Comparison of ENCODE assay signal across 8 cellular contexts in genomic region chr3:121545049-121545563, GRCh38. TPM values are rescaled to one million over a fixed set of nuclear protein-coding genes. Genes with fewer than 3 reads are reported as not detected.
DNase-seq lines count a peak whose midpoint lies in the region; ATAC-seq and TF ChIP-seq lines count a peak whose summit lies in the region.

No MANE protein-coding gene starts in this region.

- no peak for ATAC-seq in GM19351 (IDR thresholded peaks at IDR 0.05; ENCODE audit: unreplicated experiment)

- DNase-seq in activated naive CD4-positive, alpha-beta T cell treated with anti-CD3 and anti-CD28 coated beads for 36 hours, result peak; percentile 8
- no peak for DNase-seq in activated naive CD4-positive, alpha-beta T cell treated with anti-CD3 and anti-CD28 coated beads, Interleukin-2, amount 50 U/mL, for 16 hours
- no peak for DNase-seq in LNCaP clone FGC (ENCODE audit: low read depth)
- DNase-seq in mammary epithelial cell, result no peak
- no peak for DNase-seq in D341Med (ENCODE audit: low spot score)
- no peak for DNase-seq in posterior vena cava (ENCODE audit: low spot score)

- peak overlapping the region; percentile 66 for H3K27ac ChIP-seq in mammary epithelial cell (ENCODE audit: insufficient read depth, low read depth, low read length)

- no peaks in the 10 kb centered on the region for H3K4me1 Mint-ChIP-seq in activated naive CD4-positive, alpha-beta T cell treated with anti-CD3 and anti-CD28 coated beads for 36 hours (ENCODE audit: low read depth)

- peaks cover 16% of the 10 kb centered on the region for H3K4me1 ChIP-seq in mammary epithelial cell (ENCODE audit: insufficient read depth, low read length)
- peaks cover 30% of the 10 kb centered on the region for H3K4me1 ChIP-seq in mononuclear cell (ENCODE audit: insufficient read depth, low read length)

- peaks cover 2% of the 10 kb centered on the region for H3K36me3 ChIP-seq in mammary epithelial cell (ENCODE audit: insufficient read depth, low read length)

- no peak for TF ChIP-seq CTCF in LNCaP clone FGC (IDR thresholded peaks at IDR 0.05; ENCODE audit: control insufficient read depth, extremely low read depth, insufficient read depth)
- no peak for TF ChIP-seq CTCF in mammary epithelial cell (conservative IDR thresholded peaks at IDR 0.05 in 1 of 2, IDR thresholded peaks at IDR 0.05 in 1 of 2; ENCODE audit: extremely low read depth in 1 of 2, insufficient read depth in 1 of 2, low read depth in 1 of 2, low read length in 2 of 2)

- peak overlapping the region; percentile 94 for H3K4me2 ChIP-seq in mammary epithelial cell (ENCODE audit: insufficient read depth, low read depth, low read length)

- peak overlapping the region; percentile 98 for H2AFZ ChIP-seq in mammary epithelial cell (ENCODE audit: low read depth, low read length)

- H3K4me3 ChIP-seq in LNCaP clone FGC (ENCODE audit: low read depth, low read length) (peak overlapping the region; percentile 83), mammary epithelial cell (replicated peaks in 1 of 3; ENCODE audit: insufficient read depth in 1 of 3, low read depth in 2 of 3, low read length in 3 of 3) (peak overlapping the region; percentile 69 to 86 (median 71)), mononuclear cell (ENCODE audit: low read length) (peak overlapping the region; percentile 57)

- no peaks in the 10 kb centered on the region for H3K9me3 Mint-ChIP-seq in activated naive CD4-positive, alpha-beta T cell treated with anti-CD3 and anti-CD28 coated beads for 36 hours

- in situ Hi-C loops in mammary epithelial cell (cut with MboI; ENCODE audit: low sequenced_read_pairs in 2 of 2), result no loop called here

- peak overlapping the region; percentile 80 for H3K9ac ChIP-seq in mammary epithelial cell (ENCODE audit: insufficient read depth, low read length)

- dilution Hi-C loops in mammary epithelial cell (cut with HindIII; ENCODE audit: low sequenced_read_pairs), result no loop called here

- H3K79me2 ChIP-seq in mammary epithelial cell (ENCODE audit: insufficient read depth, low read length), result peaks cover 43% of the 10 kb centered on the region

- BruUV-seq in mammary epithelial cell (replicated peaks; lab: Mats Ljungman, UMichigan), result no TSS peak

- H3K4me3 Mint-ChIP-seq in activated naive CD4-positive, alpha-beta T cell treated with anti-CD3 and anti-CD28 coated beads for 36 hours, result peak overlapping the region; percentile 95

- H3K27me3 ChIP-seq in mammary epithelial cell (ENCODE audit: insufficient read depth, low read length), result no peaks in the 10 kb centered on the region
- H3K27me3 ChIP-seq in mononuclear cell (ENCODE audit: insufficient read depth, low read length), result no peaks in the 10 kb centered on the region

- peaks cover 27% of the 10 kb centered on the region for H3K36me3 Mint-ChIP-seq in activated naive CD4-positive, alpha-beta T cell treated with anti-CD3 and anti-CD28 coated beads for 36 hours (ENCODE audit: low read depth)

- peak overlapping the region; percentile 68 for H3K27ac Mint-ChIP-seq in activated naive CD4-positive, alpha-beta T cell treated with anti-CD3 and anti-CD28 coated beads for 36 hours

- intact Hi-C loops in activated naive CD4-positive, alpha-beta T cell treated with anti-CD3 and anti-CD28 coated beads for 36 hours (cut with micrococcal nuclease), result loop anchor here (5.0 to 10.0 kb wide), 3 partner anchors 307 to 1250 kb away; partner anchors contain the start of genes HSPBAP1 and SLC49A4
- intact Hi-C loops in mammary epithelial cell (cut with micrococcal nuclease) (loop anchor here (5.0 kb wide), 4 partner anchors 432 to 1942 kb away; no protein-coding TSS in a partner anchor), posterior vena cava (cut with DNase I) (no loop called here)

- CTCF ChIA-PET in activated naive CD4-positive, alpha-beta T cell treated with anti-CD3 and anti-CD28 coated beads for 36 hours (lab: Charles Lee), result interaction anchor here (0.6 to 3.1 kb wide), 4 partner anchors 15 to 714 kb away, joined by 3 to 16 read pairs (median 8); no protein-coding TSS in a partner anchor
- CTCF ChIA-PET in mammary epithelial cell (lab: Charles Lee; ENCODE audit: low non-redundant PET), result interaction anchor here (0.9 kb wide), 1 partner anchor 761 kb away, joined by 5 read pairs; no protein-coding TSS in a partner anchor

- H4K20me1 ChIP-seq in mammary epithelial cell (ENCODE audit: insufficient read depth, low read length), result no peaks in the 10 kb centered on the region

- H3K9me3 ChIP-seq in mammary epithelial cell (replicated peaks; ENCODE audit: insufficient read depth, low read length), result no peaks in the 10 kb centered on the region
- H3K9me3 ChIP-seq in mononuclear cell (ENCODE audit: low read depth, low read length), result no peaks in the 10 kb centered on the region

- 2% methylated on average over 18 of the region's 18 CpGs for WGBS in mammary epithelial cell (ENCODE audit: low coverage, missing lambda C conversion rate)

- no peaks in the 10 kb centered on the region for H3K27me3 Mint-ChIP-seq in activated naive CD4-positive, alpha-beta T cell treated with anti-CD3 and anti-CD28 coated beads for 36 hours (ENCODE audit: low read depth)

RNA-seq across cellular contexts. Expression of gene POLQ, which starts 0.7 kb away (rescaled TPM):
- 10 to 100 TPM; 20.1 to 20.8 TPM for total RNA-seq in activated naive CD4-positive, alpha-beta T cell treated with anti-CD3 and anti-CD28 coated beads for 36 hours
- total RNA-seq in mammary epithelial cell (1 to 10 TPM; 1.0 to 8.4 TPM), mononuclear cell (0.42 TPM), posterior vena cava (under 1 TPM; 0.23 to 0.48 TPM)
- 3.6 TPM for polyA plus RNA-seq in mammary epithelial cell
- 22.2 TPM for polyA minus RNA-seq in mammary epithelial cell

RNA-seq across cellular contexts. Expression of gene ARGFX, which starts 22.6 kb away (rescaled TPM):
- total RNA-seq in activated naive CD4-positive, alpha-beta T cell treated with anti-CD3 and anti-CD28 coated beads for 36 hours, result not detected
- total RNA-seq in mammary epithelial cell (not detected), mononuclear cell (not detected), posterior vena cava (not detected)
- polyA plus RNA-seq in mammary epithelial cell, result not detected
- polyA minus RNA-seq in mammary epithelial cell, result not detected

RNA-seq across cellular contexts. Expression of gene FBXO40, which starts 48.1 kb away (rescaled TPM):
- total RNA-seq in activated naive CD4-positive, alpha-beta T cell treated with anti-CD3 and anti-CD28 coated beads for 36 hours, result not detected
- total RNA-seq in mammary epithelial cell (not detected), mononuclear cell (under 0.01 TPM), posterior vena cava (1 to 10 TPM in 1 of 2 donors, under 1 TPM in 1; 0.83 to 1.5 TPM)
- polyA plus RNA-seq in mammary epithelial cell, result not detected
- polyA minus RNA-seq in mammary epithelial cell, result not detected

Comparison
In these comparisons a context has a peak if more than half of its experiments do, and no peak if none do; other contexts are left out.
1. intact Hi-C loops: an anchor here in activated naive CD4-positive, alpha-beta T cell treated with anti-CD3 and anti-CD28 coated beads for 36 hours (5.0 to 10.0 kb wide) and mammary epithelial cell (5.0 kb wide); none called in posterior vena cava.